ENCODE assay signal across 20 cellular contexts in genomic region chr2:44430340-44430739, GRCh38.
"Had no signal": no experiment of that assay in that cellular context is flagged by ENCODE, and none has a peak within 500 bp of the region (broad histone marks: within the 10 kb centered on the region; RNA-seq: fewer than 3 reads in every experiment).

No MANE protein-coding gene starts in this region.

- H3K4me1 Mint-ChIP-seq: central memory CD8-positive, alpha-beta T cell had no signal

- H3K4me3 Mint-ChIP-seq: activated CD8-positive, alpha-beta memory T cell treated with anti-CD3 and anti-CD28 coated beads, Interleukin-2, amount 10 ng/mL, durations not matched to agents 7 days and 5 days; activated T-cell treated with anti-CD3 and anti-CD28 coated beads, Interleukin-2, amount 50 U/mL, for 24 hours; brain; central memory CD8-positive, alpha-beta T cell; natural killer cell treated with Interleukin-12 subunit alpha and Interleukin-12 subunit beta and Interleukin-15 and Interleukin-18, amount 100 ng/mL, for 72 hours had no signal

- H3K27ac Mint-ChIP-seq: activated CD8-positive, alpha-beta memory T cell treated with anti-CD3 and anti-CD28 coated beads, Interleukin-2, amount 10 ng/mL, durations not matched to agents 7 days and 5 days; activated naive CD4-positive, alpha-beta T cell treated with anti-CD3 and anti-CD28 coated beads, Interleukin-2, amount 50 U/mL, for 72 hours; activated T-cell treated with anti-CD3 and anti-CD28 coated beads, Interleukin-2, amount 50 U/mL, for 24 hours; brain; natural killer cell treated with Interleukin-12 subunit alpha and Interleukin-12 subunit beta and Interleukin-15 and Interleukin-18, amount 100 ng/mL, for 72 hours had no signal

- H3K4me3 ChIP-seq: psoas muscle, sigmoid colon had no signal

- H3K36me3 ChIP-seq: sigmoid colon had no signal

- ATAC-seq: activated CD8-positive, alpha-beta memory T cell treated with anti-CD3 and anti-CD28 coated beads, Interleukin-2, amount 10 ng/mL, durations not matched to agents 7 days and 5 days; activated naive CD4-positive, alpha-beta T cell treated with anti-CD3 and anti-CD28 coated beads, Interleukin-2, amount 50 U/mL, for 72 hours; left lobe of liver; natural killer cell treated with Interleukin-12 subunit alpha and Interleukin-12 subunit beta and Interleukin-15 and Interleukin-18, amount 100 ng/mL, for 72 hours; psoas muscle had no signal

- H3K27me3 ChIP-seq: sigmoid colon had no signal

- H3K9me3 ChIP-seq: psoas muscle, sigmoid colon had no signal

- H3K9me3 Mint-ChIP-seq: activated naive CD4-positive, alpha-beta T cell treated with anti-CD3 and anti-CD28 coated beads, Interleukin-2, amount 50 U/mL, for 72 hours; activated T-cell treated with anti-CD3 and anti-CD28 coated beads, Interleukin-2, amount 50 U/mL, for 24 hours; central memory CD8-positive, alpha-beta T cell; natural killer cell treated with Interleukin-12 subunit alpha and Interleukin-12 subunit beta and Interleukin-15 and Interleukin-18, amount 100 ng/mL, for 72 hours had no signal

- H3K27me3 Mint-ChIP-seq: activated CD8-positive, alpha-beta memory T cell treated with anti-CD3 and anti-CD28 coated beads, Interleukin-2, amount 10 ng/mL, durations not matched to agents 7 days and 5 days; activated T-cell treated with anti-CD3 and anti-CD28 coated beads, Interleukin-2, amount 50 U/mL, for 24 hours; brain; central memory CD8-positive, alpha-beta T cell; natural killer cell treated with Interleukin-12 subunit alpha and Interleukin-12 subunit beta and Interleukin-15 and Interleukin-18, amount 100 ng/mL, for 72 hours had no signal

- H3K27ac ChIP-seq: psoas muscle, sigmoid colon had no signal

- DNase-seq: activated CD4-positive, alpha-beta T cell treated with anti-CD3 and anti-CD28 coated beads for 1 hour; activated CD4-positive, alpha-beta T cell treated with anti-CD3 and anti-CD28 coated beads, Interleukin-2, amount 50 U/mL, for 48 hours; activated CD8-positive, alpha-beta memory T cell treated with anti-CD3 and anti-CD28 coated beads, Interleukin-2, amount 10 ng/mL, durations not matched to agents 7 days and 5 days; activated effector memory CD4-positive, alpha-beta T cell treated with Interleukin-2 at 50 U/mL for 16 hours; activated T-cell treated with anti-CD3 and anti-CD28 coated beads, Interleukin-2, amount 50 U/mL, for 24 hours; amniotic stem cell; hypothalamus; islet precursor cell; mammary epithelial cell; psoas muscle; sigmoid colon; stimulated activated CD4-positive, alpha-beta T cell treated with anti-CD3 and anti-CD28 coated beads, Interleukin-2, amount 100 ng/mL, for 24 hours; stimulated activated naive CD4-positive, alpha-beta T cell treated with Interleukin-2 at 50 U/mL for 16 hours; T-helper 9 cell; trophoblast cell had no signal

- H3K36me3 Mint-ChIP-seq: brain; natural killer cell treated with Interleukin-12 subunit alpha and Interleukin-12 subunit beta and Interleukin-15 and Interleukin-18, amount 100 ng/mL, for 72 hours had no signal
